Comparison of ENCODE assay signal across 8 cellular contexts in genomic region chr12:67441736-67442346, GRCh38.
A peak's percentile ranks its signal among the peaks of the same experiment; 100 is the strongest.
DNase-seq lines count a peak whose midpoint lies in the region; ATAC-seq and TF ChIP-seq lines count a peak whose summit lies in the region.

No MANE protein-coding gene starts in this region.

- peak; percentile 97 for ATAC-seq in GM21619 (IDR thresholded peaks at IDR 0.05; ENCODE audit: unreplicated experiment)

- H3K4me1 ChIP-seq in KMS-11 (ENCODE audit: low read depth, poor library complexity, severe bottlenecking) (peaks cover 63% of the 10 kb centered on the region), testis (peaks cover 14% of the 10 kb centered on the region)

- peak; percentile 98 for TF ChIP-seq CTCF in KMS-11 (conservative IDR thresholded peaks at IDR 0.05; ENCODE audit: low read depth, low read length)
- TF ChIP-seq CTCF in foreskin fibroblast (IDR thresholded peaks at IDR 0.05; ENCODE audit: low read depth, low read length), result peak; percentile 70
- peak; percentile 58 to 79 (median 74) for TF ChIP-seq CTCF in testis (IDR thresholded peaks at IDR 0.05)

- TF ChIP-seq POLR2A in testis (IDR thresholded peaks at IDR 0.05), result no peak

- intact Hi-C loops in testis (cut with DNase I; ENCODE audit: low total_unique reads), result no loop called here

- WGBS in testis, 2 donors, result 6% methylated on average over 12 of the region's 12 CpGs

- peak overlapping the region; percentile 71 for H3K27ac ChIP-seq in KMS-11
- H3K27ac ChIP-seq in testis, result no peak overlapping the region

- no peaks in the 10 kb centered on the region for H3K27me3 ChIP-seq in KMS-11 (ENCODE audit: insufficient read depth, low read depth)
- H3K27me3 ChIP-seq in testis, result no peaks in the 10 kb centered on the region

- peak overlapping the region; percentile 62 for H2AFZ ChIP-seq in KMS-11 (ENCODE audit: low read depth)

- DNase-seq in DMS153 treated with DMSO at 0.1 percent for 48 hours (lab: John Stamatoyannopoulos, UW; ENCODE audit: unreplicated experiment), result peak; percentile 61
- peak; percentile 82 for DNase-seq in RPMI7951 (ENCODE audit: low read depth)
- DNase-seq in activated T-helper 9 cell treated with anti-CD3 and anti-CD28 coated beads, Interleukin-2, amount 50 U/mL, for 16 hours (ENCODE audit: low read depth), result peak; percentile 61
- DNase-seq in foreskin fibroblast, result peak; percentile 69 to 91
- peak; percentile 33 for DNase-seq in occipital lobe (lab: John Stamatoyannopoulos, UW)
- DNase-seq in testis, result peak; percentile 93

- peak overlapping the region; percentile 76 for H3K4me2 ChIP-seq in KMS-11

- no peaks in the 10 kb centered on the region for H3K36me3 ChIP-seq in KMS-11 (ENCODE audit: insufficient read depth)
- no peaks in the 10 kb centered on the region for H3K36me3 ChIP-seq in testis (ENCODE audit: low read depth, missing control alignments)

- no peaks in the 10 kb centered on the region for H3K79me2 ChIP-seq in KMS-11 (ENCODE audit: insufficient read depth, low read depth)

- H3K4me3 ChIP-seq in KMS-11 (IDR thresholded peaks at IDR 0.05; ENCODE audit: insufficient read depth, low read depth, low read length) (no peak overlapping the region), foreskin fibroblast (ENCODE audit: low read depth in 1 of 2, low read length in 2 of 2) (no peak overlapping the region), testis (no peak overlapping the region)

- H3K9ac ChIP-seq in KMS-11, result peak overlapping the region; percentile 48

- H4K20me1 ChIP-seq in KMS-11 (ENCODE audit: insufficient read depth), result no peaks in the 10 kb centered on the region

- no peaks in the 10 kb centered on the region for H3K9me3 ChIP-seq in testis

Comparison
In these comparisons a context has a peak if more than half of its experiments do, and no peak if none do; other contexts are left out.
1. DNase-seq: peak in every context shown above with its lines; median percentile 93 in testis; 82 in RPMI7951; 80 in foreskin fibroblast; 61 in DMS153 treated with DMSO at 0.1 percent for 48 hours; 61 in activated T-helper 9 cell treated with anti-CD3 and anti-CD28 coated beads, Interleukin-2, amount 50 U/mL, for 16 hours; 33 in occipital lobe.